In genomic region chr21:31339736-31340135, GRCh38 we compare ENCODE assay signal across 29 cellular contexts. TPM values are rescaled to one million over a fixed set of nuclear protein-coding genes. Genes with fewer than 3 reads are reported as not detected.
A peak's percentile ranks its signal among the peaks of the same experiment; 100 is the strongest.
DNase-seq lines count a peak whose midpoint lies in the region; ATAC-seq and TF ChIP-seq lines count a peak whose summit lies in the region.
"Had no signal": no experiment of that assay in that cellular context is flagged by ENCODE, and none has a peak within 500 bp of the region (broad histone marks: within the 10 kb centered on the region; RNA-seq: fewer than 3 reads in every experiment).

No MANE protein-coding gene starts in this region.

- H3K9me3 ChIP-seq in lower lobe of right lung, result no peaks in the 10 kb centered on the region
- H3K9me3 ChIP-seq: pancreas, upper lobe of left lung had no signal

- H3K27me3 Mint-ChIP-seq in activated CD4-positive, alpha-beta T cell treated with anti-CD3 and anti-CD28 coated beads for 36 hours, result peaks cover 5% of the 10 kb centered on the region
- peaks cover 9% of the 10 kb centered on the region for H3K27me3 Mint-ChIP-seq in stimulated activated naive CD8-positive, alpha-beta T cell treated with anti-CD3 and anti-CD28 coated beads, Interleukin-15, Interleukin-2, amounts not matched to agents 100 ng/mL and 50 ng/mL, for 24 hours
- H3K27me3 Mint-ChIP-seq in stimulated activated naive CD8-positive, alpha-beta T cell treated with anti-CD3 and anti-CD28 coated beads, Interleukin-15, amount 100 ng/mL, for 72 hours, result no peaks in the 10 kb centered on the region

- H3K4me3 ChIP-seq in lower lobe of right lung, result no peak overlapping the region
- H3K4me3 ChIP-seq: lung, pancreas, PC-9, SK-N-MC, skin epidermis, upper lobe of left lung had no signal

- H3K27me3 ChIP-seq in lower lobe of right lung (ENCODE audit: low read depth), result peaks cover 15% of the 10 kb centered on the region

- ATAC-seq in activated CD4-positive, alpha-beta T cell treated with anti-CD3 and anti-CD28 coated beads for 36 hours, result peak; percentile 2
- no peak for ATAC-seq in stimulated activated naive CD8-positive, alpha-beta T cell treated with anti-CD3 and anti-CD28 coated beads, Interleukin-15, amount 100 ng/mL, for 72 hours
- ATAC-seq in lower lobe of right lung (peak; percentile 37 to 43), HG02798 (IDR thresholded peaks at IDR 0.05; ENCODE audit: poor library complexity, unreplicated experiment) (no peak), HG02970 (IDR thresholded peaks at IDR 0.05; ENCODE audit: low FRiP score, unreplicated experiment) (no peak)
- ATAC-seq: activated CD8-positive, alpha-beta T cell treated with anti-CD3 and anti-CD28 coated beads for 36 hours; HCT116; pancreas; stimulated activated memory B cell treated with anti-CD40 and anti-IgM and Interleukin-4, amounts not matched to agents 10 μg/mL and 1 μg/mL and 100 μg/mL, for 72 hours had no signal

- H3K4me3 Mint-ChIP-seq in activated CD4-positive, alpha-beta T cell treated with anti-CD3 and anti-CD28 coated beads for 36 hours, result peak overlapping the region; percentile 5
- peak overlapping the region; percentile 14 for H3K4me3 Mint-ChIP-seq in stimulated activated naive CD8-positive, alpha-beta T cell treated with anti-CD3 and anti-CD28 coated beads, Interleukin-15, Interleukin-2, amounts not matched to agents 100 ng/mL and 50 ng/mL, for 24 hours
- no peak overlapping the region for H3K4me3 Mint-ChIP-seq in stimulated activated naive CD8-positive, alpha-beta T cell treated with anti-CD3 and anti-CD28 coated beads, Interleukin-15, amount 100 ng/mL, for 72 hours
- H3K4me3 Mint-ChIP-seq: activated CD8-positive, alpha-beta T cell treated with anti-CD3 and anti-CD28 coated beads for 36 hours; IgD-negative memory B cell; stimulated activated memory B cell treated with anti-CD40 and anti-IgM and Interleukin-4, amounts not matched to agents 10 μg/mL and 1 μg/mL and 100 μg/mL, for 72 hours had no signal

- H3K4me1 ChIP-seq in lower lobe of right lung, result peaks cover 18% of the 10 kb centered on the region
- H3K4me1 ChIP-seq: pancreas had no signal

- H3K36me3 ChIP-seq in lower lobe of right lung, result peaks cover 5% of the 10 kb centered on the region
- H3K36me3 ChIP-seq: pancreas, upper lobe of left lung had no signal

- no peak overlapping the region for H3K27ac ChIP-seq in lower lobe of right lung
- H3K27ac ChIP-seq: C4-2B, pancreas, PC-9, SK-N-MC, skin epidermis, upper lobe of left lung had no signal

- peaks cover 72% of the 10 kb centered on the region for H3K4me1 Mint-ChIP-seq in activated CD4-positive, alpha-beta T cell treated with anti-CD3 and anti-CD28 coated beads for 36 hours
- peaks cover 87% of the 10 kb centered on the region for H3K4me1 Mint-ChIP-seq in stimulated activated naive CD8-positive, alpha-beta T cell treated with anti-CD3 and anti-CD28 coated beads, Interleukin-15, Interleukin-2, amounts not matched to agents 100 ng/mL and 50 ng/mL, for 24 hours (ENCODE audit: low read depth)
- H3K4me1 Mint-ChIP-seq in stimulated activated naive CD8-positive, alpha-beta T cell treated with anti-CD3 and anti-CD28 coated beads, Interleukin-15, amount 100 ng/mL, for 72 hours, result peaks cover 85% of the 10 kb centered on the region

- TF ChIP-seq CTCF in lower lobe of right lung (IDR thresholded peaks at IDR 0.05), result no peak

- H3K27ac Mint-ChIP-seq in activated CD4-positive, alpha-beta T cell treated with anti-CD3 and anti-CD28 coated beads for 36 hours, result peak overlapping the region; percentile 69
- H3K27ac Mint-ChIP-seq in stimulated activated naive CD8-positive, alpha-beta T cell treated with anti-CD3 and anti-CD28 coated beads, Interleukin-15, Interleukin-2, amounts not matched to agents 100 ng/mL and 50 ng/mL, for 24 hours, result peak overlapping the region; percentile 73
- no peak overlapping the region for H3K27ac Mint-ChIP-seq in stimulated activated naive CD8-positive, alpha-beta T cell treated with anti-CD3 and anti-CD28 coated beads, Interleukin-15, amount 100 ng/mL, for 72 hours
- H3K27ac Mint-ChIP-seq: IgD-negative memory B cell; stimulated activated memory B cell treated with anti-CD40 and anti-IgM and Interleukin-4, amounts not matched to agents 10 μg/mL and 1 μg/mL and 100 μg/mL, for 72 hours had no signal

- no peak for DNase-seq in activated CD4-positive, alpha-beta T cell treated with anti-CD3 and anti-CD28 coated beads for 36 hours
- no peak for DNase-seq in activated CD4-positive, alpha-beta T cell treated with anti-CD3 and anti-CD28 coated beads for 4 hours
- no peak for DNase-seq in stimulated activated naive CD8-positive, alpha-beta T cell treated with anti-CD3 and anti-CD28 coated beads, Interleukin-15, amount 100 ng/mL, for 72 hours
- DNase-seq in lower lobe of right lung (no peak), NCI-H1436 (lab: John Stamatoyannopoulos, UW) (no peak)
- DNase-seq: activated CD4-positive, CD25-positive, alpha-beta regulatory T cell; activated CD8-positive, alpha-beta T cell treated with anti-CD3 and anti-CD28 coated beads for 36 hours; activated naive CD4-positive, alpha-beta T cell; Calu3; DND-41; hippocampal formation; NCI-H1105; NCI-H1930; NCI-H524 treated with DMSO at 0.1 percent for 48 hours; pancreas; PC-9; retina; T-helper 1 cell; upper lobe of left lung had no signal

- CTCF ChIA-PET in activated CD4-positive, alpha-beta T cell treated with anti-CD3 and anti-CD28 coated beads for 36 hours (lab: Charles Lee), result interaction anchor here (1.1 to 1.2 kb wide), 2 partner anchors 220 to 240 kb away, joined by 3 to 5 read pairs; no protein-coding TSS in a partner anchor

- H3K9me3 Mint-ChIP-seq in activated CD4-positive, alpha-beta T cell treated with anti-CD3 and anti-CD28 coated beads for 36 hours (ENCODE audit: low read depth), result no peaks in the 10 kb centered on the region
- H3K9me3 Mint-ChIP-seq in stimulated activated naive CD8-positive, alpha-beta T cell treated with anti-CD3 and anti-CD28 coated beads, Interleukin-15, Interleukin-2, amounts not matched to agents 100 ng/mL and 50 ng/mL, for 24 hours, result no peaks in the 10 kb centered on the region
- H3K9me3 Mint-ChIP-seq in stimulated activated naive CD8-positive, alpha-beta T cell treated with anti-CD3 and anti-CD28 coated beads, Interleukin-15, amount 100 ng/mL, for 72 hours, result no peaks in the 10 kb centered on the region
- H3K9me3 Mint-ChIP-seq: activated CD8-positive, alpha-beta T cell treated with anti-CD3 and anti-CD28 coated beads for 36 hours; IgD-negative memory B cell; stimulated activated memory B cell treated with anti-CD40 and anti-IgM and Interleukin-4, amounts not matched to agents 10 μg/mL and 1 μg/mL and 100 μg/mL, for 72 hours had no signal

- peaks cover 33% of the 10 kb centered on the region for H3K36me3 Mint-ChIP-seq in activated CD4-positive, alpha-beta T cell treated with anti-CD3 and anti-CD28 coated beads for 36 hours (ENCODE audit: low read depth)
- peaks cover 25% of the 10 kb centered on the region for H3K36me3 Mint-ChIP-seq in stimulated activated naive CD8-positive, alpha-beta T cell treated with anti-CD3 and anti-CD28 coated beads, Interleukin-15, Interleukin-2, amounts not matched to agents 100 ng/mL and 50 ng/mL, for 24 hours (ENCODE audit: low read depth)
- H3K36me3 Mint-ChIP-seq: stimulated activated memory B cell treated with anti-CD40 and anti-IgM and Interleukin-4, amounts not matched to agents 10 μg/mL and 1 μg/mL and 100 μg/mL, for 72 hours had no signal

- POLR2A ChIA-PET in activated CD4-positive, alpha-beta T cell treated with anti-CD3 and anti-CD28 coated beads for 36 hours (lab: Charles Lee), result interaction anchor here (0.6 to 1.0 kb wide), 3 partner anchors 13 to 109 kb away, joined by 3 to 10 read pairs (median 9); no protein-coding TSS in a partner anchor

- intact Hi-C loops in activated CD4-positive, alpha-beta T cell treated with anti-CD3 and anti-CD28 coated beads for 36 hours (cut with DNase I, micrococcal nuclease), result loop anchor here (2.0 kb wide), 2 partner anchors 145 to 219 kb away; no protein-coding TSS in a partner anchor
- intact Hi-C loops in lower lobe of right lung (cut with DNase I), result no loop called here

RNA-seq across cellular contexts. Expression of gene TIAM1, which starts 4.3 kb away (rescaled TPM):
- total RNA-seq in activated CD4-positive, alpha-beta T cell treated with anti-CD3 and anti-CD28 coated beads for 36 hours, result 10 to 100 TPM; 60.7 to 72.6 TPM
- 45.5 TPM for total RNA-seq in lower lobe of right lung

Comparison
In these comparisons a context has a peak if more than half of its experiments do, and no peak if none do; other contexts are left out.
1. H3K27ac Mint-ChIP-seq: peak in activated CD4-positive, alpha-beta T cell treated with anti-CD3 and anti-CD28 coated beads for 36 hours (single experiment) and stimulated activated naive CD8-positive, alpha-beta T cell treated with anti-CD3 and anti-CD28 coated beads, Interleukin-15, Interleukin-2, amounts not matched to agents 100 ng/mL and 50 ng/mL, for 24 hours (single experiment); none in stimulated activated naive CD8-positive, alpha-beta T cell treated with anti-CD3 and anti-CD28 coated beads, Interleukin-15, amount 100 ng/mL, for 72 hours (0 of 2).
2. H3K4me3 Mint-ChIP-seq: peak in activated CD4-positive, alpha-beta T cell treated with anti-CD3 and anti-CD28 coated beads for 36 hours (single experiment) and stimulated activated naive CD8-positive, alpha-beta T cell treated with anti-CD3 and anti-CD28 coated beads, Interleukin-15, Interleukin-2, amounts not matched to agents 100 ng/mL and 50 ng/mL, for 24 hours (single experiment); none in stimulated activated naive CD8-positive, alpha-beta T cell treated with anti-CD3 and anti-CD28 coated beads, Interleukin-15, amount 100 ng/mL, for 72 hours (0 of 2).
3. ATAC-seq: peak in activated CD4-positive, alpha-beta T cell treated with anti-CD3 and anti-CD28 coated beads for 36 hours (single experiment) and lower lobe of right lung (2 of 2); none in stimulated activated naive CD8-positive, alpha-beta T cell treated with anti-CD3 and anti-CD28 coated beads, Interleukin-15, amount 100 ng/mL, for 72 hours (single experiment), HG02798 (single experiment) and HG02970 (single experiment).